Comparison of ENCODE assay signal across 1 cellular context in the genomic region with DNA sequence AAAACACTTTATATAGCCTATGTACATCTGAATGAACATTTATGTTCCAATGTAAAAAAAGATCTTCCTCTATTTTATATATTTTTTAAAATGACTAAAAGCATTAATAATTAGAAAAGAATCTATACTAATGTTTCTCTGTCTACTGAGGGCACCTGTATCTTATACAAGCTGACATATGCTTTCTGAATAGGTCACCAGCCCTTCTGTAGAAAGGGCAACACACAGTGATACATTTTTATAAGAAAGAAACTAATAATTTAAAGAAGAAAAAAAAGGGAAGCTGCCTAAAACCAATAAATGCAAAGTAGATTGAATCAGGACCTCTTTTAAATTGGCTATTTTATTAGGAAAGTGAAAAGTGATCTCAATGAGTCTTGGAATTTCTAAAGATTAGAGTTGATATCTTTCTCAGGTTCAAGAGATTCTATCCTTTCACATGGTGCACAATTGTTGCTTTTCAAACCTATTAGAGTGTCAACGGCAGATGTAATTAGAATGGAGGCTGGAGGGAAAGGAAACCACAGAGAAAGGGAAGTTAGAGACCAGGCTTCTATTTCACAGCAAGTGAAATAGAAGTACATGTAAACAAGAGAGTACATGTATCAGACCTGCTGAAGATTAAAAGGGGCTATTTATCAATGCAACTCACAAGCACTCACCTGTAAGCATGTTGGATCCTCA.
TF ChIP-seq lines count a peak whose summit lies in the region.

No MANE protein-coding gene starts in this region.

TF ChIP-seq in K562, 482 proteins besides CTCF, POLR2A, EP300 and RAD21 (continued from another document and continues in another):
- TF ChIP-seq, protein P1, sequence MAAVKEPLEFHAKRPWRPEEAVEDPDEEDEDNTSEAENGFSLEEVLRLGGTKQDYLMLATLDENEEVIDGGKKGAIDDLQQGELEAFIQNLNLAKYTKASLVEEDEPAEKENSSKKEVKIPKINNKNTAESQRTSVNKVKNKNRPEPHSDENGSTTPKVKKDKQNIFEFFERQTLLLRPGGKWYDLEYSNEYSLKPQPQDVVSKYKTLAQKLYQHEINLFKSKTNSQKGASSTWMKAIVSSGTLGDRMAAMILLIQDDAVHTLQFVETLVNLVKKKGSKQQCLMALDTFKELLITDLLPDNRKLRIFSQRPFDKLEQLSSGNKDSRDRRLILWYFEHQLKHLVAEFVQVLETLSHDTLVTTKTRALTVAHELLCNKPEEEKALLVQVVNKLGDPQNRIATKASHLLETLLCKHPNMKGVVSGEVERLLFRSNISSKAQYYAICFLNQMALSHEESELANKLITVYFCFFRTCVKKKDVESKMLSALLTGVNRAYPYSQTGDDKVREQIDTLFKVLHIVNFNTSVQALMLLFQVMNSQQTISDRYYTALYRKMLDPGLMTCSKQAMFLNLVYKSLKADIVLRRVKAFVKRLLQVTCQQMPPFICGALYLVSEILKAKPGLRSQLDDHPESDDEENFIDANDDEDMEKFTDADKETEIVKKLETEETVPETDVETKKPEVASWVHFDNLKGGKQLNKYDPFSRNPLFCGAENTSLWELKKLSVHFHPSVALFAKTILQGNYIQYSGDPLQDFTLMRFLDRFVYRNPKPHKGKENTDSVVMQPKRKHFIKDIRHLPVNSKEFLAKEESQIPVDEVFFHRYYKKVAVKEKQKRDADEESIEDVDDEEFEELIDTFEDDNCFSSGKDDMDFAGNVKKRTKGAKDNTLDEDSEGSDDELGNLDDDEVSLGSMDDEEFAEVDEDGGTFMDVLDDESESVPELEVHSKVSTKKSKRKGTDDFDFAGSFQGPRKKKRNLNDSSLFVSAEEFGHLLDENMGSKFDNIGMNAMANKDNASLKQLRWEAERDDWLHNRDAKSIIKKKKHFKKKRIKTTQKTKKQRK (IDR thresholded peaks at IDR 0.05; ENCODE audit: borderline replicate concordance, low read depth, low read length): no peak
- peak; percentile 46; the same call in 1 of the 2 replicates for TF ChIP-seq POLR2H (tag; IDR thresholded peaks at IDR 0.05; ENCODE audit: low read depth)
- TF ChIP-seq PTTG1 (tag; IDR thresholded peaks at IDR 0.05; ENCODE audit: low read depth): no peak
- TF ChIP-seq OTX1 (CRISPR knock-in tag; IDR thresholded peaks at IDR 0.05): no peak
- TF ChIP-seq, protein P2, sequence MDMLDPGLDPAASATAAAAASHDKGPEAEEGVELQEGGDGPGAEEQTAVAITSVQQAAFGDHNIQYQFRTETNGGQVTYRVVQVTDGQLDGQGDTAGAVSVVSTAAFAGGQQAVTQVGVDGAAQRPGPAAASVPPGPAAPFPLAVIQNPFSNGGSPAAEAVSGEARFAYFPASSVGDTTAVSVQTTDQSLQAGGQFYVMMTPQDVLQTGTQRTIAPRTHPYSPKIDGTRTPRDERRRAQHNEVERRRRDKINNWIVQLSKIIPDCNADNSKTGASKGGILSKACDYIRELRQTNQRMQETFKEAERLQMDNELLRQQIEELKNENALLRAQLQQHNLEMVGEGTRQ (CRISPR knock-in tag; IDR thresholded peaks at IDR 0.05): no peak
- no peak for TF ChIP-seq POLR2B (IDR thresholded peaks at IDR 0.05; ENCODE audit: low read depth, partially characterized antibody)
- TF ChIP-seq FOS (IDR thresholded peaks at IDR 0.05; ENCODE audit: extremely low read depth, insufficient read length): no peak
- TF ChIP-seq SMARCE1 (IDR thresholded peaks at IDR 0.05): peak; percentile 31; the same call in 1 of the 2 replicates
- peak; percentile 82; the same call in 1 of the 2 replicates for TF ChIP-seq FOXM1 (IDR thresholded peaks at IDR 0.05; ENCODE audit: low read depth)
- TF ChIP-seq FOXM1 (CRISPR knock-in tag; IDR thresholded peaks at IDR 0.05; ENCODE audit: low read depth): no peak
- no peak for TF ChIP-seq NR2C2 (CRISPR knock-in tag; IDR thresholded peaks at IDR 0.05)
- no peak for TF ChIP-seq NR2C2 (tag; IDR thresholded peaks at IDR 0.05)
- no peak for TF ChIP-seq ILF3 (IDR thresholded peaks at IDR 0.05; ENCODE audit: borderline replicate concordance)
- TF ChIP-seq CBFA2T3 (IDR thresholded peaks at IDR 0.05): no peak
- TF ChIP-seq FOXA3 (CRISPR knock-in tag; conservative IDR thresholded peaks at IDR 0.05 in 1 of 2, IDR thresholded peaks at IDR 0.05 in 1 of 2): peak in 1 of 2 experiments; percentile 27; a peak in 2 of 4 replicates
- TF ChIP-seq, protein P3, sequence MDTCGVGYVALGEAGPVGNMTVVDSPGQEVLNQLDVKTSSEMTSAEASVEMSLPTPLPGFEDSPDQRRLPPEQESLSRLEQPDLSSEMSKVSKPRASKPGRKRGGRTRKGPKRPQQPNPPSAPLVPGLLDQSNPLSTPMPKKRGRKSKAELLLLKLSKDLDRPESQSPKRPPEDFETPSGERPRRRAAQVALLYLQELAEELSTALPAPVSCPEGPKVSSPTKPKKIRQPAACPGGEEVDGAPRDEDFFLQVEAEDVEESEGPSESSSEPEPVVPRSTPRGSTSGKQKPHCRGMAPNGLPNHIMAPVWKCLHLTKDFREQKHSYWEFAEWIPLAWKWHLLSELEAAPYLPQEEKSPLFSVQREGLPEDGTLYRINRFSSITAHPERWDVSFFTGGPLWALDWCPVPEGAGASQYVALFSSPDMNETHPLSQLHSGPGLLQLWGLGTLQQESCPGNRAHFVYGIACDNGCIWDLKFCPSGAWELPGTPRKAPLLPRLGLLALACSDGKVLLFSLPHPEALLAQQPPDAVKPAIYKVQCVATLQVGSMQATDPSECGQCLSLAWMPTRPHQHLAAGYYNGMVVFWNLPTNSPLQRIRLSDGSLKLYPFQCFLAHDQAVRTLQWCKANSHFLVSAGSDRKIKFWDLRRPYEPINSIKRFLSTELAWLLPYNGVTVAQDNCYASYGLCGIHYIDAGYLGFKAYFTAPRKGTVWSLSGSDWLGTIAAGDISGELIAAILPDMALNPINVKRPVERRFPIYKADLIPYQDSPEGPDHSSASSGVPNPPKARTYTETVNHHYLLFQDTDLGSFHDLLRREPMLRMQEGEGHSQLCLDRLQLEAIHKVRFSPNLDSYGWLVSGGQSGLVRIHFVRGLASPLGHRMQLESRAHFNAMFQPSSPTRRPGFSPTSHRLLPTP (IDR thresholded peaks at IDR 0.05; ENCODE audit: borderline replicate concordance, extremely low read depth, insufficient read length): no peak
- TF ChIP-seq, protein P4, sequence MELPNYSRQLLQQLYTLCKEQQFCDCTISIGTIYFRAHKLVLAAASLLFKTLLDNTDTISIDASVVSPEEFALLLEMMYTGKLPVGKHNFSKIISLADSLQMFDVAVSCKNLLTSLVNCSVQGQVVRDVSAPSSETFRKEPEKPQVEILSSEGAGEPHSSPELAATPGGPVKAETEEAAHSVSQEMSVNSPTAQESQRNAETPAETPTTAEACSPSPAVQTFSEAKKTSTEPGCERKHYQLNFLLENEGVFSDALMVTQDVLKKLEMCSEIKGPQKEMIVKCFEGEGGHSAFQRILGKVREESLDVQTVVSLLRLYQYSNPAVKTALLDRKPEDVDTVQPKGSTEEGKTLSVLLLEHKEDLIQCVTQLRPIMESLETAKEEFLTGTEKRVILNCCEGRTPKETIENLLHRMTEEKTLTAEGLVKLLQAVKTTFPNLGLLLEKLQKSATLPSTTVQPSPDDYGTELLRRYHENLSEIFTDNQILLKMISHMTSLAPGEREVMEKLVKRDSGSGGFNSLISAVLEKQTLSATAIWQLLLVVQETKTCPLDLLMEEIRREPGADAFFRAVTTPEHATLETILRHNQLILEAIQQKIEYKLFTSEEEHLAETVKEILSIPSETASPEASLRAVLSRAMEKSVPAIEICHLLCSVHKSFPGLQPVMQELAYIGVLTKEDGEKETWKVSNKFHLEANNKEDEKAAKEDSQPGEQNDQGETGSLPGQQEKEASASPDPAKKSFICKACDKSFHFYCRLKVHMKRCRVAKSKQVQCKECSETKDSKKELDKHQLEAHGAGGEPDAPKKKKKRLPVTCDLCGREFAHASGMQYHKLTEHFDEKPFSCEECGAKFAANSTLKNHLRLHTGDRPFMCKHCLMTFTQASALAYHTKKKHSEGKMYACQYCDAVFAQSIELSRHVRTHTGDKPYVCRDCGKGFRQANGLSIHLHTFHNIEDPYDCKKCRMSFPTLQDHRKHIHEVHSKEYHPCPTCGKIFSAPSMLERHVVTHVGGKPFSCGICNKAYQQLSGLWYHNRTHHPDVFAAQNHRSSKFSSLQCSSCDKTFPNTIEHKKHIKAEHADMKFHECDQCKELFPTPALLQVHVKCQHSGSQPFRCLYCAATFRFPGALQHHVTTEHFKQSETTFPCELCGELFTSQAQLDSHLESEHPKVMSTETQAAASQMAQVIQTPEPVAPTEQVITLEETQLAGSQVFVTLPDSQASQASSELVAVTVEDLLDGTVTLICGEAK (IDR thresholded peaks at IDR 0.05): no peak
- TF ChIP-seq, protein P4 (CRISPR knock-in tag; IDR thresholded peaks at IDR 0.05): no peak
- TF ChIP-seq, protein P5, sequence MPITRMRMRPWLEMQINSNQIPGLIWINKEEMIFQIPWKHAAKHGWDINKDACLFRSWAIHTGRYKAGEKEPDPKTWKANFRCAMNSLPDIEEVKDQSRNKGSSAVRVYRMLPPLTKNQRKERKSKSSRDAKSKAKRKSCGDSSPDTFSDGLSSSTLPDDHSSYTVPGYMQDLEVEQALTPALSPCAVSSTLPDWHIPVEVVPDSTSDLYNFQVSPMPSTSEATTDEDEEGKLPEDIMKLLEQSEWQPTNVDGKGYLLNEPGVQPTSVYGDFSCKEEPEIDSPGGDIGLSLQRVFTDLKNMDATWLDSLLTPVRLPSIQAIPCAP (CRISPR knock-in tag; IDR thresholded peaks at IDR 0.05; ENCODE audit: borderline replicate concordance): no peak
- TF ChIP-seq ELF4 (CRISPR knock-in tag; IDR thresholded peaks at IDR 0.05): no peak
- no peak for TF ChIP-seq ZNF507 (tag; conservative IDR thresholded peaks at IDR 0.05)
- no peak for TF ChIP-seq DIDO1 (tag; IDR thresholded peaks at IDR 0.05; ENCODE audit: low read depth)
- TF ChIP-seq, protein P6, sequence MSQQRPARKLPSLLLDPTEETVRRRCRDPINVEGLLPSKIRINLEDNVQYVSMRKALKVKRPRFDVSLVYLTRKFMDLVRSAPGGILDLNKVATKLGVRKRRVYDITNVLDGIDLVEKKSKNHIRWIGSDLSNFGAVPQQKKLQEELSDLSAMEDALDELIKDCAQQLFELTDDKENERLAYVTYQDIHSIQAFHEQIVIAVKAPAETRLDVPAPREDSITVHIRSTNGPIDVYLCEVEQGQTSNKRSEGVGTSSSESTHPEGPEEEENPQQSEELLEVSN (IDR thresholded peaks at IDR 0.05; ENCODE audit: borderline replicate concordance in 1 of 2, extremely low read depth in 1 of 2, insufficient read depth in 1 of 2, insufficient read length in 1 of 2, low read depth in 1 of 2, low read length in 1 of 2, poor library complexity in 1 of 2, severe bottlenecking in 1 of 2): no peak
- TF ChIP-seq TCF3 (CRISPR knock-in tag; IDR thresholded peaks at IDR 0.05): no peak
- no peak for TF ChIP-seq ZNF175 (CRISPR knock-in tag; IDR thresholded peaks at IDR 0.05; ENCODE audit: low read depth)
- no peak for TF ChIP-seq SP1 (CRISPR knock-in tag; IDR thresholded peaks at IDR 0.05)
- TF ChIP-seq ESRRB (CRISPR knock-in tag; IDR thresholded peaks at IDR 0.05; ENCODE audit: borderline replicate concordance): no peak
- no peak for TF ChIP-seq XRCC3 (IDR thresholded peaks at IDR 0.05)
- no peak for TF ChIP-seq DPF2 (IDR thresholded peaks at IDR 0.05)
- TF ChIP-seq, protein P7, sequence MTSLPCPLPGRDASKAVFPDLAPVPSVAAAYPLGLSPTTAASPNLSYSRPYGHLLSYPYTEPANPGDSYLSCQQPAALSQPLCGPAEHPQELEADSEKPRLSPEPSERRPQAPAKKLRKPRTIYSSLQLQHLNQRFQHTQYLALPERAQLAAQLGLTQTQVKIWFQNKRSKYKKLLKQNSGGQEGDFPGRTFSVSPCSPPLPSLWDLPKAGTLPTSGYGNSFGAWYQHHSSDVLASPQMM (CRISPR knock-in tag; IDR thresholded peaks at IDR 0.05): no peak
- no peak for TF ChIP-seq BRD9 (IDR thresholded peaks at IDR 0.05; ENCODE audit: low read depth, partially characterized antibody)
- no peak for TF ChIP-seq NCOA6 (IDR thresholded peaks at IDR 0.05)
- peak; percentile 37; the same call in 1 of the 2 replicates for TF ChIP-seq TEAD4 (IDR thresholded peaks at IDR 0.05; ENCODE audit: low read length)
- no peak for TF ChIP-seq TEAD4 (CRISPR knock-in tag; IDR thresholded peaks at IDR 0.05; ENCODE audit: borderline replicate concordance)
- no peak for TF ChIP-seq NFRKB (IDR thresholded peaks at IDR 0.05; ENCODE audit: low read depth)
- no peak for TF ChIP-seq CHD4 (IDR thresholded peaks at IDR 0.05; ENCODE audit: insufficient read depth, insufficient replicate concordance, low read depth, low read length, poor library complexity, severe bottlenecking)
- no peak for TF ChIP-seq ZNF282 (CRISPR knock-in tag; IDR thresholded peaks at IDR 0.05)
- TF ChIP-seq POLR2AphosphoS2 (IDR thresholded peaks at IDR 0.05; ENCODE audit: low read length): no peak
- no peak for TF ChIP-seq SOX6 (IDR thresholded peaks at IDR 0.05)
- TF ChIP-seq TEAD1 (CRISPR knock-in tag; IDR thresholded peaks at IDR 0.05): no peak
- TF ChIP-seq KHSRP (IDR thresholded peaks at IDR 0.05): no peak
- no peak for TF ChIP-seq ZNF165 (CRISPR knock-in tag; IDR thresholded peaks at IDR 0.05; ENCODE audit: borderline replicate concordance)
- TF ChIP-seq HIVEP1 (CRISPR knock-in tag; IDR thresholded peaks at IDR 0.05): no peak
- no peak for TF ChIP-seq PURB (CRISPR knock-in tag; IDR thresholded peaks at IDR 0.05; ENCODE audit: low read depth)
- no peak for TF ChIP-seq SLC30A9 (CRISPR knock-in tag; IDR thresholded peaks at IDR 0.05)
- TF ChIP-seq SRF (CRISPR knock-in tag; IDR thresholded peaks at IDR 0.05): no peak
- no peak for TF ChIP-seq SMARCA4 (IDR thresholded peaks at IDR 0.05)
- TF ChIP-seq SIRT6 (IDR thresholded peaks at IDR 0.05; ENCODE audit: low read depth, low read length): no peak
- TF ChIP-seq FOXK2 (conservative IDR thresholded peaks at IDR 0.05 in 1 of 2, IDR thresholded peaks at IDR 0.05 in 1 of 2; ENCODE audit: low read depth in 2 of 2): peak; percentile 42 to 50; a peak in 1 of 4 replicates
